ENCODE assay signal across 24 cellular contexts in the genomic region with DNA sequence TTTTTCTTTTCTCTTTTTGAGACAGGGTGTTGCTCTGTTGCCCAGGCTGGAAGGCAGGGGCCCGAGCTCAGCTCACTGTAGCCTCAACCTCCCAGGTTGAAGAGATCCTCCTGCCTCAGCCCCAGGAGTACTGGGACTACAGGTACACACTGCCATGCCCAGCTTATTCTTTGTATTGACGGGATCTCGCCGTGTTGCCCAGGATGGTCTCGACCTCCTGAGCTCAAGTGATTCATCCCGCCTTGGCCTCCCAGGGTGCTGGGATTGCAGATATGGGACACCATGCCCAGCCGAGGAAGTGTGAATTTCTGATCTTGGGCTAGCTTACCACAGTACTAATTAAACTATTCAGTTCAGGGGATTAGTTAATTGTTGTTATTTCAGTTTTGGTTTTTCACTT. TPM values are rescaled to one million over a fixed set of nuclear protein-coding genes. Genes with fewer than 3 reads are reported as not detected.
DNase-seq lines count a peak whose midpoint lies in the region; ATAC-seq and TF ChIP-seq lines count a peak whose summit lies in the region.
"Had no signal": no experiment of that assay in that cellular context is flagged by ENCODE, and none has a peak within 500 bp of the region (broad histone marks: within the 10 kb centered on the region; RNA-seq: fewer than 3 reads in every experiment).

No MANE protein-coding gene starts in this region.

- no peak overlapping the region for H4K91ac ChIP-seq in H9 (ENCODE audit: insufficient read length, low read depth, low read length)

- H3K36me3 Mint-ChIP-seq in activated naive CD8-positive, alpha-beta T cell treated with anti-CD3 and anti-CD28 coated beads, Interleukin-2, amount 50 U/mL, for 24 hours (ENCODE audit: low read depth), result peaks cover 56% of the 10 kb centered on the region
- H3K36me3 Mint-ChIP-seq in activated naive CD8-positive, alpha-beta T cell treated with anti-CD3 and anti-CD28 coated beads for 36 hours, result peaks cover 15% of the 10 kb centered on the region
- peaks cover 45 to 72% (median 64%) of the 10 kb centered on the region in 3 experiments for H3K36me3 Mint-ChIP-seq in H9 (ENCODE audit: insufficient read depth in 1 of 3, low read depth in 3 of 3)
- H3K36me3 Mint-ChIP-seq in central memory CD8-positive, alpha-beta T cell (ENCODE audit: insufficient read depth), result peaks cover 55% of the 10 kb centered on the region

- H3K4ac ChIP-seq in H9 (ENCODE audit: low read depth, low read length), result no peak overlapping the region

- no peaks in the 10 kb centered on the region for H3K79me2 ChIP-seq in H9 (ENCODE audit: insufficient read depth, low read length)

- no peaks in the 10 kb centered on the region for H3K27me3 ChIP-seq in H9 (ENCODE audit: insufficient read depth, low read length)
- H3K27me3 ChIP-seq in tibial nerve, result no peaks in the 10 kb centered on the region

- H2BK20ac ChIP-seq in H9 (ENCODE audit: low read depth, low read length, poor library complexity, severe bottlenecking), result no peak overlapping the region

- H3K4me1 Mint-ChIP-seq in activated naive CD8-positive, alpha-beta T cell treated with anti-CD3 and anti-CD28 coated beads, Interleukin-2, amount 50 U/mL, for 24 hours, result peaks cover 7% of the 10 kb centered on the region
- peaks cover 11% of the 10 kb centered on the region for H3K4me1 Mint-ChIP-seq in activated naive CD8-positive, alpha-beta T cell treated with anti-CD3 and anti-CD28 coated beads for 36 hours
- H3K4me1 Mint-ChIP-seq in H9, result no peaks in the 10 kb centered on the region; a peak in 1 of 4 replicates
- peaks cover 45% of the 10 kb centered on the region for H3K4me1 Mint-ChIP-seq in central memory CD8-positive, alpha-beta T cell
- H3K4me1 Mint-ChIP-seq: CD14-positive monocyte had no signal

- H3K79me1 ChIP-seq in H9 (ENCODE audit: insufficient read depth, low read depth, low read length, poor library complexity, severe bottlenecking), result peaks cover 9% of the 10 kb centered on the region

- no peak overlapping the region for H2BK5ac ChIP-seq in H9 (ENCODE audit: insufficient read length, low read length)

- no peak overlapping the region for H3K4me2 ChIP-seq in H9 (ENCODE audit: insufficient read depth, insufficient read length, low read length)
- H3K4me2 ChIP-seq: A549, KMS-11, SK-N-SH had no signal

- H3K4me3 ChIP-seq in tibial nerve, result no peak overlapping the region
- H3K4me3 ChIP-seq: A549, HAP-1 had no signal

- no peak overlapping the region for H3K27ac ChIP-seq in H9 (ENCODE audit: insufficient read length, low read depth, low read length)
- H3K27ac ChIP-seq in tibial nerve, result no peak overlapping the region
- H3K27ac ChIP-seq: A549, KMS-11, RWPE1 had no signal

- H2AFZ ChIP-seq in H9 (ENCODE audit: low read length), result no peak overlapping the region

- no peak overlapping the region for H2AK5ac ChIP-seq in H9 (ENCODE audit: insufficient read length, low read length)

- no peak for ATAC-seq in activated naive CD8-positive, alpha-beta T cell treated with anti-CD3 and anti-CD28 coated beads, Interleukin-2, amount 50 U/mL, for 24 hours
- no peak for ATAC-seq in central memory CD8-positive, alpha-beta T cell (replicated peaks; ENCODE audit: extremely low read depth, poor library complexity, severe bottlenecking)
- ATAC-seq in GM18511 (IDR thresholded peaks at IDR 0.05; ENCODE audit: unreplicated experiment), result no peak
- ATAC-seq: A549 had no signal

- no peaks in the 10 kb centered on the region for H3K9me3 Mint-ChIP-seq in activated naive CD8-positive, alpha-beta T cell treated with anti-CD3 and anti-CD28 coated beads, Interleukin-2, amount 50 U/mL, for 24 hours
- no peaks in the 10 kb centered on the region for H3K9me3 Mint-ChIP-seq in activated naive CD8-positive, alpha-beta T cell treated with anti-CD3 and anti-CD28 coated beads for 36 hours
- H3K9me3 Mint-ChIP-seq in H9, result no peaks in the 10 kb centered on the region; a peak in 1 of 5 replicates
- no peaks in the 10 kb centered on the region for H3K9me3 Mint-ChIP-seq in central memory CD8-positive, alpha-beta T cell
- H3K9me3 Mint-ChIP-seq: CD14-positive monocyte had no signal

- no peak overlapping the region for H2BK15ac ChIP-seq in H9 (ENCODE audit: low read depth, low read length)

- no peak overlapping the region for H3K23ac ChIP-seq in H9 (ENCODE audit: insufficient read length, low read depth, low read length)

- no peak overlapping the region for H4K5ac ChIP-seq in H9 (ENCODE audit: insufficient read length, low read depth, low read length)

- no peak overlapping the region for H2BK120ac ChIP-seq in H9 (ENCODE audit: low read depth, low read length, poor library complexity, severe bottlenecking)

- H3K18ac ChIP-seq in H9 (ENCODE audit: insufficient read length, low read depth, low read length), result no peak overlapping the region

- WGBS in H9 (ENCODE audit: extremely low coverage, insufficient read length, low lambda C conversion rate), result no CpG with 5 or more reads among the region's 7 CpGs
- WGBS in tibial nerve, 2 donors, result 85 to 86% methylated on average over 7 of the region's 7 CpGs

- no peak overlapping the region for H3K14ac ChIP-seq in H9 (ENCODE audit: insufficient read depth, low read length)

- H2BK12ac ChIP-seq in H9 (ENCODE audit: insufficient read length, low read depth, low read length), result no peak overlapping the region

- H3K9me3 ChIP-seq in H9 (ENCODE audit: control insufficient read depth, low read depth, low read length) (no peaks in the 10 kb centered on the region), tibial nerve (no peaks in the 10 kb centered on the region)
- H3K9me3 ChIP-seq: A549, HAP-1, SK-N-SH had no signal

- H3K27ac Mint-ChIP-seq in activated naive CD8-positive, alpha-beta T cell treated with anti-CD3 and anti-CD28 coated beads, Interleukin-2, amount 50 U/mL, for 24 hours, result peak overlapping the region; percentile 72
- no peak overlapping the region for H3K27ac Mint-ChIP-seq in activated naive CD8-positive, alpha-beta T cell treated with anti-CD3 and anti-CD28 coated beads for 36 hours
- peak overlapping the region in 2 of 3 experiments; percentile 20 to 74; a peak in 4 of 7 replicates for H3K27ac Mint-ChIP-seq in H9
- peak overlapping the region; percentile 38 for H3K27ac Mint-ChIP-seq in central memory CD8-positive, alpha-beta T cell (ENCODE audit: low read depth)

- TF ChIP-seq POLR2A in tibial nerve (IDR thresholded peaks at IDR 0.05), result no peak

- TF ChIP-seq CTCF in H9 (conservative IDR thresholded peaks at IDR 0.05) (no peak), tibial nerve (IDR thresholded peaks at IDR 0.05) (no peak)

- no peaks in the 10 kb centered on the region for H3K4me1 ChIP-seq in H9 (ENCODE audit: insufficient read depth, low read length)
- H3K4me1 ChIP-seq in tibial nerve, result no peaks in the 10 kb centered on the region
- H3K4me1 ChIP-seq: A549, HAP-1 had no signal

- H3K27me3 Mint-ChIP-seq in activated naive CD8-positive, alpha-beta T cell treated with anti-CD3 and anti-CD28 coated beads, Interleukin-2, amount 50 U/mL, for 24 hours, result no peaks in the 10 kb centered on the region
- H3K27me3 Mint-ChIP-seq in activated naive CD8-positive, alpha-beta T cell treated with anti-CD3 and anti-CD28 coated beads for 36 hours, result no peaks in the 10 kb centered on the region
- no peaks in the 10 kb centered on the region for H3K27me3 Mint-ChIP-seq in H9 (ENCODE audit: low read depth)
- H3K27me3 Mint-ChIP-seq in central memory CD8-positive, alpha-beta T cell, result no peaks in the 10 kb centered on the region
- H3K27me3 Mint-ChIP-seq: B cell had no signal

- TF ChIP-seq EP300 in tibial nerve (IDR thresholded peaks at IDR 0.05), result no peak

- H3K9ac ChIP-seq in H9 (ENCODE audit: extremely low read depth, insufficient read length, low read length), result no peak overlapping the region
- H3K9ac ChIP-seq: KMS-11, SK-N-SH had no signal

- H3T11ph ChIP-seq in H9 (ENCODE audit: low read length), result no peak overlapping the region

- H3K36me3 ChIP-seq in tibial nerve, result peaks cover 0 to 61% (median 8%) of the 10 kb centered on the region in 3 donors

- no peak overlapping the region for H4K8ac ChIP-seq in H9 (replicated peaks; ENCODE audit: insufficient read length, low read depth, low read length)

- no peak for DNase-seq in activated naive CD8-positive, alpha-beta T cell treated with anti-CD3 and anti-CD28 coated beads, Interleukin-2, amount 50 U/mL, for 24 hours
- no peak for DNase-seq in activated naive CD8-positive, alpha-beta T cell treated with anti-CD3 and anti-CD28 coated beads for 36 hours
- DNase-seq in H9, result no peak
- DNase-seq in central memory CD8-positive, alpha-beta T cell (ENCODE audit: low spot score in 2 of 2), result no peak
- DNase-seq in tibial nerve (ENCODE audit: low spot score in 2 of 2), result no peak
- no peak for DNase-seq in NCI-H1417 treated with DMSO at 0.1 percent for 48 hours (lab: John Stamatoyannopoulos, UW)
- DNase-seq: IMR-90; NCI-H1092 treated with DMSO at 0.1 percent for 48 hours; NCI-H146; NCI-H2029; NCI-H2171; NCI-H345; NCI-H524; NCI-H774; NK-92 treated with Interleukin-12 subunit alpha and Interleukin-12 subunit beta, amount 100 ng/mL, for 24 hours; SHP77 treated with DMSO at 0.1 percent for 48 hours; SK-N-SH had no signal

- no peaks in the 10 kb centered on the region for H4K20me1 ChIP-seq in H9 (ENCODE audit: control insufficient read depth, insufficient read depth, insufficient read length)

- no peak overlapping the region for H3K4me3 Mint-ChIP-seq in activated naive CD8-positive, alpha-beta T cell treated with anti-CD3 and anti-CD28 coated beads, Interleukin-2, amount 50 U/mL, for 24 hours
- H3K4me3 Mint-ChIP-seq in activated naive CD8-positive, alpha-beta T cell treated with anti-CD3 and anti-CD28 coated beads for 36 hours, result no peak overlapping the region
- H3K4me3 Mint-ChIP-seq in H9, result no peak overlapping the region
- no peak overlapping the region for H3K4me3 Mint-ChIP-seq in central memory CD8-positive, alpha-beta T cell
- H3K4me3 Mint-ChIP-seq: B cell, CD14-positive monocyte had no signal

- no peak overlapping the region for H3K56ac ChIP-seq in H9 (ENCODE audit: insufficient read length, low read depth, low read length)

- H3K23me2 ChIP-seq in H9 (ENCODE audit: insufficient read length, low read depth, low read length, poor library complexity, severe bottlenecking), result no peaks in the 10 kb centered on the region

RNA-seq across cellular contexts. Expression of gene FAM193A, which starts 28.6 kb away (rescaled TPM):
- 10 to 100 TPM; 18.9 TPM for total RNA-seq in activated naive CD8-positive, alpha-beta T cell treated with anti-CD3 and anti-CD28 coated beads for 36 hours
- total RNA-seq in H9 (2021) (35.9 and 36.9 TPM in 2 replicates), tibial nerve (10 to 100 TPM; 28.6 to 54.6 (median 36.0) TPM)

RNA-seq across cellular contexts. Expression of gene RNF4, which starts 38.9 kb away (rescaled TPM):
- total RNA-seq in activated naive CD8-positive, alpha-beta T cell treated with anti-CD3 and anti-CD28 coated beads for 36 hours, result 10 to 100 TPM; 93.3 to 94.5 TPM
- 88.5 and 92.0 TPM in 2 replicates for total RNA-seq in H9 (2021)
- total RNA-seq in tibial nerve, result 10 to 100 TPM; 33.0 to 67.7 (median 49.3) TPM
